18 cellular contexts compared by ENCODE assay signal in the genomic region with DNA sequence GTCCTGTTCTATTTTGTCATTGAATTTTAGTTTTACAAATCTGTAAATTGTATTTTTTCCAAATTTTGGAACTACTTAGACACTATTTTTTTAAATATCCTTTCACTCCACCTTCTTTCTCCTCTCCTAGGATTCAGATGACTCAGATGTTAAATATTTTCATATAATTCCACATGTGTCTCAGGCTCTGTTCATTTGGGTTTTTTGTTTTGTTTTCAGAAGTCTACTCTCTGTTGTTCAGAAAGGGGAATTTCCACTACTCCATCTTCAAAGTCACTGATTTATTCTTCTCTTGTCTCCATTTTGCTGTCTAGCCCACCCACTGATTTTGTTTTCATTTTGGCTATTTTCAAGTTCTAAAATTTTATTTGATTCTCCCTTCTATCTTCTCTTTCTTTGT.
A peak's percentile ranks its signal among the peaks of the same experiment; 100 is the strongest.
DNase-seq lines count a peak whose midpoint lies in the region; ATAC-seq, FAIRE-seq and TF ChIP-seq lines count a peak whose summit lies in the region.
"Had no signal": no experiment of that assay in that cellular context is flagged by ENCODE, and none has a peak within 500 bp of the region (broad histone marks: within the 10 kb centered on the region; RNA-seq: fewer than 3 reads in every experiment).

No MANE protein-coding gene starts in this region.

- intact Hi-C loops in endothelial cell of umbilical vein (cut with micrococcal nuclease), result no loop called here

- POLR2A ChIA-PET in endothelial cell of umbilical vein (lab: Charles Lee), result no interaction called here

- dilution Hi-C loops in endothelial cell of umbilical vein (cut with MboI; ENCODE audit: extremely low pct_ligation_motif_present, low sequenced_read_pairs), result no loop called here

- no peak overlapping the region for H3K23ac ChIP-seq in neuronal stem cell (ENCODE audit: low read depth, low read length, poor library complexity)

- H3K4ac ChIP-seq in neuronal stem cell (ENCODE audit: low read length), result no peak overlapping the region

- no peak overlapping the region for H2BK15ac ChIP-seq in neuronal stem cell (ENCODE audit: low read length)

- no peak overlapping the region for H4K8ac ChIP-seq in neuronal stem cell (ENCODE audit: low read depth, low read length)

- BruUV-seq in endothelial cell of umbilical vein (replicated peaks; lab: Mats Ljungman, UMichigan), result no TSS peak

- CTCF ChIA-PET in endothelial cell of umbilical vein (lab: Charles Lee), result no interaction called here

- H3K4me1 ChIP-seq in endothelial cell of umbilical vein (ENCODE audit: control insufficient read depth, extremely low read depth, insufficient read depth, low read length) (peaks cover 14% of the 10 kb centered on the region), neuronal stem cell (ENCODE audit: control insufficient read depth in 2 of 2, insufficient read depth in 1 of 2, low read depth in 1 of 2, low read length in 2 of 2) (peaks cover 0 to 2% of the 10 kb centered on the region in 2 donors)

- no peaks in the 10 kb centered on the region for H3K4me1 Mint-ChIP-seq in activated T-helper 17 cell treated with anti-CD3 and anti-CD28 coated beads, Interleukin-2, amount 50 U/mL, for 72 hours
- H3K4me1 Mint-ChIP-seq: activated CD4-positive, alpha-beta T cell treated with anti-CD3 and anti-CD28 coated beads for 36 hours had no signal

- H2AFZ ChIP-seq in endothelial cell of umbilical vein (ENCODE audit: low read depth, low read length), result peak overlapping the region; percentile 46
- H2AFZ ChIP-seq in neuronal stem cell (ENCODE audit: low read length), result peak overlapping the region; percentile 15

- H3K27me3 Mint-ChIP-seq in activated T-helper 17 cell treated with anti-CD3 and anti-CD28 coated beads, Interleukin-2, amount 50 U/mL, for 72 hours, result no peaks in the 10 kb centered on the region
- H3K27me3 Mint-ChIP-seq: activated CD4-positive, alpha-beta T cell treated with anti-CD3 and anti-CD28 coated beads for 36 hours had no signal

- H3K4me3 ChIP-seq in endothelial cell of umbilical vein (replicated peaks in 1 of 3; ENCODE audit: insufficient read depth in 1 of 3, low read depth in 1 of 3, low read length in 3 of 3) (no peak overlapping the region), neuronal stem cell (ENCODE audit: low read length in 2 of 2) (no peak overlapping the region)
- H3K4me3 ChIP-seq: BLaER1 treated with 17β-estradiol and CSF1 and Interleukin-3, amounts not matched to agents 10 nM and 100 nM; dorsolateral prefrontal cortex; GM12878 had no signal

- H2BK120ac ChIP-seq in neuronal stem cell (ENCODE audit: low read depth, low read length), result no peak overlapping the region

- no peaks in the 10 kb centered on the region for H3K79me2 ChIP-seq in endothelial cell of umbilical vein (ENCODE audit: control insufficient read depth, insufficient read depth, low read length)

- H3K4me2 ChIP-seq in endothelial cell of umbilical vein (ENCODE audit: insufficient read depth, low read length) (no peak overlapping the region), neuronal stem cell (ENCODE audit: insufficient read depth, low read length, poor library complexity, severe bottlenecking) (no peak overlapping the region)
- H3K4me2 ChIP-seq: BLaER1 treated with 17β-estradiol and CSF1 and Interleukin-3, amounts not matched to agents 10 nM and 100 nM had no signal

- peaks cover 24% of the 10 kb centered on the region for H3K9me3 Mint-ChIP-seq in activated T-helper 17 cell treated with anti-CD3 and anti-CD28 coated beads, Interleukin-2, amount 50 U/mL, for 72 hours

- H2AK5ac ChIP-seq in neuronal stem cell (ENCODE audit: low read depth, low read length), result no peak overlapping the region

- no peak overlapping the region for H2BK5ac ChIP-seq in neuronal stem cell (ENCODE audit: low read length)

- TF ChIP-seq POLR2A in endothelial cell of umbilical vein (IDR thresholded peaks at IDR 0.05; ENCODE audit: low read depth, low read length), result no peak

- ATAC-seq in activated T-helper 17 cell treated with anti-CD3 and anti-CD28 coated beads, Interleukin-2, amount 50 U/mL, for 72 hours (replicated peaks), result no peak
- no peak for ATAC-seq in omental fat pad (ENCODE audit: low FRiP score)
- ATAC-seq: activated CD4-positive, alpha-beta T cell treated with anti-CD3 and anti-CD28 coated beads for 36 hours; GM12878; HCT116 had no signal

- no peak overlapping the region for H3K14ac ChIP-seq in neuronal stem cell (ENCODE audit: low read length)

- no peaks in the 10 kb centered on the region for H3K79me1 ChIP-seq in neuronal stem cell (ENCODE audit: low read depth, low read length)

- no peak overlapping the region for H3K4me3 Mint-ChIP-seq in activated T-helper 17 cell treated with anti-CD3 and anti-CD28 coated beads, Interleukin-2, amount 50 U/mL, for 72 hours
- H3K4me3 Mint-ChIP-seq: activated CD4-positive, alpha-beta T cell treated with anti-CD3 and anti-CD28 coated beads for 36 hours had no signal

- H3K27ac Mint-ChIP-seq in activated T-helper 17 cell treated with anti-CD3 and anti-CD28 coated beads, Interleukin-2, amount 50 U/mL, for 72 hours, result no peak overlapping the region
- H3K27ac Mint-ChIP-seq: activated CD4-positive, alpha-beta T cell treated with anti-CD3 and anti-CD28 coated beads for 36 hours had no signal

- peak overlapping the region; percentile 58 for H3K27ac ChIP-seq in endothelial cell of umbilical vein (ENCODE audit: insufficient read depth, low read depth, low read length)
- no peak overlapping the region for H3K27ac ChIP-seq in neuronal stem cell (replicated peaks; ENCODE audit: low read length)
- H3K27ac ChIP-seq: BLaER1 treated with 17β-estradiol and CSF1 and Interleukin-3, amounts not matched to agents 10 nM and 100 nM; dorsolateral prefrontal cortex had no signal

- no peak overlapping the region for H2BK12ac ChIP-seq in neuronal stem cell (ENCODE audit: low read length)

- no peaks in the 10 kb centered on the region for H3K36me3 ChIP-seq in endothelial cell of umbilical vein (ENCODE audit: control insufficient read depth in 2 of 2, extremely low read depth in 1 of 2, insufficient read depth in 2 of 2, low read length in 2 of 2)
- H3K36me3 ChIP-seq in neuronal stem cell (replicated peaks in 1 of 2; ENCODE audit: control insufficient read depth in 2 of 2, insufficient read depth in 2 of 2, low read length in 2 of 2), result no peaks in the 10 kb centered on the region
- H3K36me3 ChIP-seq: BLaER1 treated with 17β-estradiol and CSF1 and Interleukin-3, amounts not matched to agents 10 nM and 100 nM had no signal

- H4K20me1 ChIP-seq in endothelial cell of umbilical vein (replicated peaks; ENCODE audit: control insufficient read depth, extremely low read depth, insufficient read depth, low read length), result no peaks in the 10 kb centered on the region
- H4K20me1 ChIP-seq: BLaER1 treated with 17β-estradiol and CSF1 and Interleukin-3, amounts not matched to agents 10 nM and 100 nM had no signal

- H3K9ac ChIP-seq in endothelial cell of umbilical vein (replicated peaks; ENCODE audit: extremely low read depth, insufficient read depth, low read length) (no peak overlapping the region), neuronal stem cell (ENCODE audit: low read depth, low read length, poor library complexity) (no peak overlapping the region)
- H3K9ac ChIP-seq: BLaER1 treated with 17β-estradiol and CSF1 and Interleukin-3, amounts not matched to agents 10 nM and 100 nM had no signal

- no peak for TF ChIP-seq CTCF in endothelial cell of umbilical vein (IDR thresholded peaks at IDR 0.05; ENCODE audit: extremely low read depth in 1 of 2, insufficient read depth in 1 of 2, low read depth in 1 of 2, low read length in 2 of 2)
- TF ChIP-seq CTCF in omental fat pad (IDR thresholded peaks at IDR 0.05), result no peak

- DNase-seq in AG20443 (ENCODE audit: low spot score) (peak; percentile 47), RPMI7951 (ENCODE audit: low read depth) (peak; percentile 65), endothelial cell of umbilical vein (ENCODE audit: low read depth, low spot score) (peak; percentile 48), neuronal stem cell (ENCODE audit: low spot score) (no peak), DMS153 treated with DMSO at 0.1 percent for 48 hours (lab: John Stamatoyannopoulos, UW; ENCODE audit: unreplicated experiment) (no peak), omental fat pad (ENCODE audit: low spot score) (no peak)
- DNase-seq in stimulated activated CD8-positive, alpha-beta memory T cell treated with anti-CD3 and anti-CD28 coated beads, Interleukin-4, amount 100 ng/mL, for 48 hours, result no peak
- DNase-seq: activated CD4-positive, alpha-beta T cell treated with anti-CD3 and anti-CD28 coated beads for 36 hours; activated T-cell treated with anti-CD3 and anti-CD28 coated beads, Interleukin-2, amount 50 U/mL, for 1 hour; DND-41; dorsolateral prefrontal cortex; NCI-H69; RPMI8226 had no signal

- no peaks in the 10 kb centered on the region for H3K9me3 ChIP-seq in endothelial cell of umbilical vein (replicated peaks; ENCODE audit: control insufficient read depth, insufficient read depth, low read length)
- no peaks in the 10 kb centered on the region for H3K9me3 ChIP-seq in neuronal stem cell (replicated peaks in 1 of 2; ENCODE audit: control insufficient read depth in 2 of 2, insufficient read depth in 1 of 2, low read depth in 1 of 2, low read length in 2 of 2)

- no peak overlapping the region for H4K91ac ChIP-seq in neuronal stem cell (ENCODE audit: low read depth, low read length, poor library complexity)

- H3K18ac ChIP-seq in neuronal stem cell (ENCODE audit: low read length), result no peak overlapping the region

- H3K27me3 ChIP-seq in endothelial cell of umbilical vein (ENCODE audit: control insufficient read depth in 2 of 2, insufficient read depth in 2 of 2, low read length in 2 of 2), result no peaks in the 10 kb centered on the region
- H3K27me3 ChIP-seq in neuronal stem cell (ENCODE audit: control insufficient read depth in 3 of 3, insufficient read depth in 3 of 3, low read depth in 1 of 3, low read length in 3 of 3), result no peaks in the 10 kb centered on the region
- H3K27me3 ChIP-seq: BLaER1 treated with 17β-estradiol and CSF1 and Interleukin-3, amounts not matched to agents 10 nM and 100 nM; dorsolateral prefrontal cortex had no signal

- no peak for FAIRE-seq in endothelial cell of umbilical vein (lab: Jason Lieb, UNC)
- FAIRE-seq: GM12878, keratinocyte had no signal

- no peaks in the 10 kb centered on the region for H3K9me1 ChIP-seq in endothelial cell of umbilical vein (replicated peaks; ENCODE audit: control insufficient read depth, extremely low read depth, insufficient read depth, low read length)

- no peaks in the 10 kb centered on the region for H3K36me3 Mint-ChIP-seq in activated T-helper 17 cell treated with anti-CD3 and anti-CD28 coated beads, Interleukin-2, amount 50 U/mL, for 72 hours (ENCODE audit: low read depth)

TF ChIP-seq in endothelial cell of umbilical vein, 7 proteins besides CTCF, POLR2A, EP300 and RAD21 (continues in another document):
- TF ChIP-seq, protein P1, sequence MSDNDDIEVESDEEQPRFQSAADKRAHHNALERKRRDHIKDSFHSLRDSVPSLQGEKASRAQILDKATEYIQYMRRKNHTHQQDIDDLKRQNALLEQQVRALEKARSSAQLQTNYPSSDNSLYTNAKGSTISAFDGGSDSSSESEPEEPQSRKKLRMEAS (IDR thresholded peaks at IDR 0.05; ENCODE audit: insufficient read depth, insufficient read length), result no peak
- TF ChIP-seq JUN (IDR thresholded peaks at IDR 0.05; ENCODE audit: borderline replicate concordance, insufficient read depth, insufficient read length, low read depth) (no peak), POLR2AphosphoS5 (IDR thresholded peaks at IDR 0.05; ENCODE audit: insufficient read depth, low read depth, low read length) (no peak)

Comparison
In these comparisons a context has a peak if more than half of its experiments do, and no peak if none do; other contexts are left out.
1. DNase-seq: peak in AG20443 (single experiment), RPMI7951 (single experiment) and endothelial cell of umbilical vein (single experiment); none in neuronal stem cell (single experiment), DMS153 treated with DMSO at 0.1 percent for 48 hours (single experiment), stimulated activated CD8-positive, alpha-beta memory T cell treated with anti-CD3 and anti-CD28 coated beads, Interleukin-4, amount 100 ng/mL, for 48 hours (single experiment) and omental fat pad (single experiment).